ENCODE assay signal across 28 cellular contexts in genomic region chr10:44459677-44460076, GRCh38.
"Had no signal": no experiment of that assay in that cellular context is flagged by ENCODE, and none has a peak within 500 bp of the region (broad histone marks: within the 10 kb centered on the region; RNA-seq: fewer than 3 reads in every experiment).

No MANE protein-coding gene starts in this region.

- H3K4me1 ChIP-seq: SJCRH30 had no signal

- H3K36me3 ChIP-seq: MG63, SJCRH30 had no signal

- H3K27me3 ChIP-seq: MG63, SJCRH30 had no signal

- DNase-seq: Kasumi-1, KG1, MG63, NCI-H1092, NCI-H1105, NCI-H1417 treated with DMSO at 0.1 percent for 48 hours, NCI-H1436 treated with DMSO at 0.1 percent for 48 hours, NCI-H1694 treated with DMSO at 0.1 percent for 48 hours, NCI-H187 treated with DMSO at 0.1 percent for 48 hours, NCI-H2029, NCI-H2081, NCI-H2171 treated with DMSO at 0.1 percent for 48 hours, NCI-H2227 treated with DMSO at 0.1 percent for 48 hours, NCI-H345, NCI-H510A treated with DMSO at 0.1 percent for 48 hours, NCI-H526, NCI-H69, NCI-H748 treated with DMSO at 0.1 percent for 48 hours, NCI-H82, PC-9, SHP77, SIG-M5, SJCRH30 had no signal

- ATAC-seq: K562, Panc1, SK-N-SH treated with all-trans-retinoic acid at 6 μM for 48 hours had no signal

- H3K27ac ChIP-seq: PC-9, RWPE1, SJCRH30, SK-N-MC had no signal

- H3K9me3 ChIP-seq: SJCRH30 had no signal

- H3K4me3 ChIP-seq: K562, MG63, PC-9, SJCRH30, SK-N-MC had no signal
